Comparison of ENCODE assay signal across 7 cellular contexts in genomic region chr10:105503714-105504113, GRCh38.
"Had no signal": no experiment of that assay in that cellular context is flagged by ENCODE, and none has a peak within 500 bp of the region (broad histone marks: within the 10 kb centered on the region; RNA-seq: fewer than 3 reads in every experiment).

No MANE protein-coding gene starts in this region.

- H3K27me3 Mint-ChIP-seq: IgD-negative memory B cell had no signal

- H3K27ac ChIP-seq: HL-60 had no signal

- H3K9me3 Mint-ChIP-seq: H9 had no signal

- H3K4me3 Mint-ChIP-seq: H9, IgD-negative memory B cell had no signal

- DNase-seq: GOT3, H9, HCEC 1CT, KBM-7 had no signal

- H3K4me1 Mint-ChIP-seq: IgD-negative memory B cell had no signal

- H3K36me3 Mint-ChIP-seq: IgD-negative memory B cell had no signal

- H3K27ac Mint-ChIP-seq: H9, IgD-negative memory B cell had no signal

- ATAC-seq: HepG2 had no signal
